1 cellular context compared by ENCODE assay signal in the genomic region with DNA sequence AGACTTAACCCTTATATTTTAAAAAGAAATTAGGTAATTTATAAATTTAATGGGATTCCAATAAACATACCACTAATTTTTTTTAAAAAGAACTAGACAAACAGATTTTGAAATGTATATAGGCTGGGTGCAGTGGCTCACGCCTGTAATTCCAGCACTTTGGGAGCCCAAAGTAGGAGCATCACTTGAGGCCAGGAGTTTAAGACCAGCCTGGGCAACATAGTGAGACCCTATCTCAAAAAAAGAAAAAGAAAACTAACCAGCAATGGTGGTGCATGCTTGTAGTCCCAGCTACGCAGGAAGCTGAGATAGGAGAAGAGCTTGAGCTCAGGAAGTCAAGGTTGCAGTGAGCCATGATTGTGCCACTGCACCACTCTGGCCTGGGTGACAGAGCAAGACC.
TF ChIP-seq lines count a peak whose summit lies in the region.

No MANE protein-coding gene starts in this region.

TF ChIP-seq in K562, 482 proteins besides CTCF, POLR2A, EP300 and RAD21:
- TF ChIP-seq ZNF57 (CRISPR knock-in tag; IDR thresholded peaks at IDR 0.05) (no peak), THRAP3 (IDR thresholded peaks at IDR 0.05; ENCODE audit: borderline replicate concordance) (0 out of 2 replicates have a peak, but pooled peaks have one; percentile 7), ZBTB11 (CRISPR knock-in tag; IDR thresholded peaks at IDR 0.05) (no peak), ZNF121 (CRISPR knock-in tag; conservative IDR thresholded peaks at IDR 0.05) (peak; percentile 78), NCOA2 (IDR thresholded peaks at IDR 0.05; ENCODE audit: partially characterized antibody in 2 of 2) (peak in 1 of 2 experiments; percentile 0), RBM25 (IDR thresholded peaks at IDR 0.05; ENCODE audit: low read depth, low read length, severe bottlenecking) (peak; percentile 9)
